Comparison of ENCODE assay signal across 8 cellular contexts in the genomic region with DNA sequence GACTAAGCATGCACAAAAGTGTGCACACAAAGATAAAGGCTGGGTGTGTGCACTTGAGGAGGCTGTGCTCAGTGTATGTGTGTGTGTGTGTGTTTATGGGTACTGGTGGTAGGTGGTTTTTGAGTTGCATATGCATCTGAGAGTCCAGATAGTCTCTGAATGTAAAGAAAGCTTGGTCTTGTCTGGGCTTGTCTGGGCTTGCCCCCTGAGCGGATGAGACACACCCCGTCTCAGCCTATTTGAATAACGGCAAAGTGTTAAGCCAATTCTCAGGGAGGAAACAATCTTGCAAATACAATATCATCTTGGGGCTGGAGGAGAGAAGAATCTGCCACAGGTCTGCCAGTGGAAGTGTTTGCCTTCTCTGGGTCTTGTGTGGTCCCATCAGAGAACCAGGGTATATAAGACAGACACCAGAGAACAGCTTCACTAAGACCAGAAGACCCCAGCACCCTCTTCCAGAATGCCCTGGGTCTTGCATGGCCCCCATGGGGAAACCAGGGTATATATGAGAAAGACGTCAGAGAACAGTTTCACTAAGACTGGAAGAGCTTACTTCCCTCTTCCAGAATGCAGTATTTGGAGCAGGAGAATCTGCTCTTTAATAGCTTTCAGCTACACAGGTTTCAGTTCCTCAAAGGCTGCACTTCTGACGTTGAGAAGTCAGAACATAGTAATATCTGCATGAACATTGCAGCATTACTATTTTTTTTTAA. TPM values are rescaled to one million over a fixed set of nuclear protein-coding genes. Genes with fewer than 3 reads are reported as not detected.
DNase-seq lines count a peak whose midpoint lies in the region; ATAC-seq and TF ChIP-seq lines count a peak whose summit lies in the region.

No MANE protein-coding gene starts in this region.

- BruUV-seq in A673 (replicated peaks; lab: Mats Ljungman, UMichigan) (no TSS peak), Caco-2 (replicated peaks; lab: Mats Ljungman, UMichigan) (no TSS peak)

- DNase-seq in A673 (ENCODE audit: low spot score) = peak; percentile 81
- DNase-seq in NOMO-1 treated with dmso at 0.1 percent for 144 hours (lab: John Stamatoyannopoulos, UW; ENCODE audit: unreplicated experiment) = peak; percentile 89
- DNase-seq in left lobe of liver (ENCODE audit: low spot score) = no peak
- no peak for DNase-seq in stimulated activated CD4-positive, alpha-beta T cell treated with anti-CD3 and anti-CD28 coated beads, Interleukin-2, amount 100 ng/mL, for 48 hours
- no peak for DNase-seq in DMS 273 treated with DMSO at 0.1 percent for 48 hours (lab: John Stamatoyannopoulos, UW)
- DNase-seq in Caco-2 = no peak

- CTCF ChIA-PET in A673 (lab: Charles Lee) = interaction anchor here (0.6 kb wide), 1 partner anchor 142 kb away, joined by 3 read pairs; no protein-coding TSS in a partner anchor
- CTCF ChIA-PET in Caco-2 (lab: Charles Lee) = no interaction called here

- no peaks in the 10 kb centered on the region for H3K27me3 ChIP-seq in A673 (replicated peaks; ENCODE audit: insufficient read depth, low read depth, low read length, poor library complexity)
- H3K27me3 ChIP-seq in Caco-2 (replicated peaks; ENCODE audit: control insufficient read depth, insufficient read depth, low read length) = no peaks in the 10 kb centered on the region

- ATAC-seq in GM18873 (IDR thresholded peaks at IDR 0.05; ENCODE audit: low FRiP score, unreplicated experiment) (peak; percentile 70), HG02943 (IDR thresholded peaks at IDR 0.05; ENCODE audit: low read depth, unreplicated experiment) (peak; percentile 73), left lobe of liver (peak; percentile 44)

- peaks cover 6% of the 10 kb centered on the region for H3K9me3 ChIP-seq in A673 (ENCODE audit: low read depth, low read length, poor library complexity, severe bottlenecking)
- peaks cover 5% of the 10 kb centered on the region; the same call in 1 of the 2 replicates for H3K9me3 ChIP-seq in Caco-2

- H3K27ac Mint-ChIP-seq in Caco-2 (ENCODE audit: unreplicated experiment) = no peak overlapping the region

- no peak overlapping the region for H3K4me3 ChIP-seq in A673 (ENCODE audit: low read depth, low read length, poor library complexity, severe bottlenecking)
- H3K4me3 ChIP-seq in Caco-2 (ENCODE audit: low read depth, low read length) = no peak overlapping the region

- no peak for TF ChIP-seq CTCF in A673 (conservative IDR thresholded peaks at IDR 0.05; ENCODE audit: low read depth, low read length)
- no peak for TF ChIP-seq CTCF in Caco-2 (IDR thresholded peaks at IDR 0.05; ENCODE audit: insufficient read depth in 1 of 2, low read depth in 1 of 2, low read length in 1 of 2, severe bottlenecking in 1 of 2, unreplicated experiment in 1 of 2)

- intact Hi-C loops in A673 (cut with micrococcal nuclease; ENCODE audit: unreplicated experiment) (no loop called here), Caco-2 (cut with micrococcal nuclease; ENCODE audit: unreplicated experiment) (no loop called here)

- H3K27me3 Mint-ChIP-seq in Caco-2 (ENCODE audit: insufficient read depth, unreplicated experiment) = no peaks in the 10 kb centered on the region

- H3K4me3 Mint-ChIP-seq in Caco-2 (ENCODE audit: unreplicated experiment) = no peak overlapping the region

- POLR2A ChIA-PET in A673 (lab: Charles Lee; ENCODE audit: low non-redundant PET) (no interaction called here), Caco-2 (lab: Charles Lee) (no interaction called here)

- H3K36me3 ChIP-seq in A673 (ENCODE audit: insufficient read depth, low read length, poor library complexity, severe bottlenecking) = no peaks in the 10 kb centered on the region
- no peaks in the 10 kb centered on the region for H3K36me3 ChIP-seq in Caco-2 (ENCODE audit: control insufficient read depth, insufficient read depth, low read length)

- peak overlapping the region; percentile 77 for H3K27ac ChIP-seq in A673 (ENCODE audit: low read depth, low read length, poor library complexity, severe bottlenecking)

- H3K4me1 Mint-ChIP-seq in Caco-2 (ENCODE audit: low read depth, unreplicated experiment) = no peaks in the 10 kb centered on the region

- H3K9me3 Mint-ChIP-seq in Caco-2 (ENCODE audit: unreplicated experiment) = peaks cover 21% of the 10 kb centered on the region

- H3K4me1 ChIP-seq in A673 (ENCODE audit: insufficient read depth, low read length, poor library complexity, severe bottlenecking) = peaks cover 19% of the 10 kb centered on the region
- H3K4me1 ChIP-seq in Caco-2 = no peaks in the 10 kb centered on the region

- no peaks in the 10 kb centered on the region for H3K36me3 Mint-ChIP-seq in Caco-2 (ENCODE audit: insufficient read depth, unreplicated experiment)

RNA-seq across cellular contexts. Expression of a gene that starts 13.4 kb away (rescaled TPM):
- total RNA-seq in A673 (2021) = 2.0 and 3.8 TPM in 2 replicates
- 0.25 TPM for total RNA-seq in left lobe of liver
- not detected in 2 replicates for total RNA-seq in Caco-2 (2022)

RNA-seq across cellular contexts. Expression of a gene that starts 46.7 kb away (rescaled TPM):
- total RNA-seq in A673 (2021) = 10.0 and 11.1 TPM in 2 replicates
- 0.13 TPM for total RNA-seq in left lobe of liver
- 0.77 and 1.3 TPM in 2 replicates for total RNA-seq in Caco-2 (2022)

Comparison
In these comparisons a context has a peak if more than half of its experiments do, and no peak if none do; other contexts are left out.
1. DNase-seq: peak in A673 (single experiment) and NOMO-1 treated with dmso at 0.1 percent for 144 hours (single experiment); none in left lobe of liver (single experiment), stimulated activated CD4-positive, alpha-beta T cell treated with anti-CD3 and anti-CD28 coated beads, Interleukin-2, amount 100 ng/mL, for 48 hours (0 of 2), DMS 273 treated with DMSO at 0.1 percent for 48 hours (single experiment) and Caco-2 (0 of 2).
2. Peak in every context shown above with its lines, with median percentiles within 50 percentile points of each other: ATAC-seq.